In genomic region chr1:245591346-245592082, GRCh38 we compare ENCODE assay signal across 20 cellular contexts.
"Had no signal": no experiment of that assay in that cellular context is flagged by ENCODE, and none has a peak within 500 bp of the region (broad histone marks: within the 10 kb centered on the region; RNA-seq: fewer than 3 reads in every experiment).

No MANE protein-coding gene starts in this region.

- ATAC-seq: activated CD4-positive, CD25-positive, alpha-beta regulatory T cell treated with anti-CD3 and anti-CD28 coated beads, Interleukin-2, amount 50 U/mL, for 24 hours; activated CD8-positive, alpha-beta T cell treated with anti-CD3 and anti-CD28 coated beads for 36 hours; activated T-cell treated with anti-CD3 and anti-CD28 coated beads, Interleukin-2, amount 50 U/mL, for 72 hours had no signal

- H3K27me3 Mint-ChIP-seq: activated CD8-positive, alpha-beta T cell treated with anti-CD3 and anti-CD28 coated beads for 36 hours; activated naive CD4-positive, alpha-beta T cell treated with anti-CD3 and anti-CD28 coated beads, Interleukin-2, amount 10 ng/mL, durations not matched to agents 7 days and 5 days; activated naive CD8-positive, alpha-beta T cell treated with anti-CD3 and anti-CD28 coated beads for 36 hours had no signal

- H3K27ac Mint-ChIP-seq: activated CD8-positive, alpha-beta T cell treated with anti-CD3 and anti-CD28 coated beads for 36 hours; activated naive CD4-positive, alpha-beta T cell treated with anti-CD3 and anti-CD28 coated beads, Interleukin-2, amount 10 ng/mL, durations not matched to agents 7 days and 5 days; activated naive CD8-positive, alpha-beta T cell treated with anti-CD3 and anti-CD28 coated beads for 36 hours; activated T-cell treated with anti-CD3 and anti-CD28 coated beads, Interleukin-2, amount 50 U/mL, for 72 hours; activated T-helper 2 cell treated with anti-CD3 and anti-CD28 coated beads, Interferon-gamma antibody, Interleukin-2, Interleukin-4, amounts not matched to agents 10 μg/mL and 5 μg/mL and 100 μg/mL, durations not matched to agents 14 hours and 24 hours and 36 hours had no signal

- H3K4me3 Mint-ChIP-seq: activated CD8-positive, alpha-beta T cell treated with anti-CD3 and anti-CD28 coated beads for 36 hours; activated naive CD4-positive, alpha-beta T cell treated with anti-CD3 and anti-CD28 coated beads, Interleukin-2, amount 10 ng/mL, durations not matched to agents 7 days and 5 days; activated naive CD8-positive, alpha-beta T cell treated with anti-CD3 and anti-CD28 coated beads for 36 hours; activated T-cell treated with anti-CD3 and anti-CD28 coated beads, Interleukin-2, amount 50 U/mL, for 72 hours had no signal

- H3K27ac ChIP-seq: breast epithelium, SK-N-MC had no signal

- H3K9me3 ChIP-seq: breast epithelium had no signal

- H3K36me3 Mint-ChIP-seq: activated naive CD4-positive, alpha-beta T cell treated with anti-CD3 and anti-CD28 coated beads, Interleukin-2, amount 10 ng/mL, durations not matched to agents 7 days and 5 days; activated naive CD8-positive, alpha-beta T cell treated with anti-CD3 and anti-CD28 coated beads for 36 hours had no signal

- H3K4me3 ChIP-seq: breast epithelium, SK-N-MC had no signal

- H3K36me3 ChIP-seq: breast epithelium had no signal

- H3K9me3 Mint-ChIP-seq: activated CD8-positive, alpha-beta T cell treated with anti-CD3 and anti-CD28 coated beads for 36 hours had no signal

- DNase-seq: activated CD4-positive, alpha-beta T cell treated with anti-CD3 and anti-CD28 coated beads for 4 hours; activated CD8-positive, alpha-beta memory T cell treated with anti-CD3 and anti-CD28 coated beads, Interleukin-2, amount 50 U/mL, for 4 hours; activated CD8-positive, alpha-beta T cell treated with anti-CD3 and anti-CD28 coated beads for 36 hours; activated gamma-delta T cell treated with Interleukin-2 at 50 U/mL for 16 hours; activated naive CD4-positive, alpha-beta T cell treated with anti-CD3 and anti-CD28 coated beads, Interleukin-2, amount 10 ng/mL, durations not matched to agents 7 days and 5 days; activated naive CD8-positive, alpha-beta T cell treated with anti-CD3 and anti-CD28 coated beads for 36 hours; activated T-cell treated with anti-CD3 and anti-CD28 coated beads, Interleukin-2, amount 50 U/mL, for 72 hours; central memory CD4-positive, alpha-beta T cell; Karpas-422; NCI-H1105 treated with DMSO at 0.1 percent for 48 hours; NCI-H146; NCI-H187 treated with DMSO at 0.1 percent for 48 hours; NCI-H2081 treated with DMSO at 0.1 percent for 48 hours; NCI-H226; NCI-H82; SW 1271 had no signal

- H3K27me3 ChIP-seq: breast epithelium had no signal

- H3K4me1 ChIP-seq: breast epithelium had no signal

- H3K4me1 Mint-ChIP-seq: activated naive CD4-positive, alpha-beta T cell treated with anti-CD3 and anti-CD28 coated beads, Interleukin-2, amount 10 ng/mL, durations not matched to agents 7 days and 5 days; activated naive CD8-positive, alpha-beta T cell treated with anti-CD3 and anti-CD28 coated beads for 36 hours had no signal
